Comparison of ENCODE assay signal across 2 cellular contexts in genomic region chr6:605895-606294, GRCh38. TPM values are rescaled to one million over a fixed set of nuclear protein-coding genes. Genes with fewer than 3 reads are reported as not detected.
"Had no signal": no experiment of that assay in that cellular context is flagged by ENCODE, and none has a peak within 500 bp of the region (broad histone marks: within the 10 kb centered on the region; RNA-seq: fewer than 3 reads in every experiment).

No MANE protein-coding gene starts in this region.

RNA-seq across cellular contexts. Expression of gene HUS1B, which starts 51.0 kb away (rescaled TPM):
- total RNA-seq: ascending aorta had no signal
- polyA plus RNA-seq: cardiac muscle cell had no signal
